Comparison of ENCODE assay signal across 14 cellular contexts in the genomic region with DNA sequence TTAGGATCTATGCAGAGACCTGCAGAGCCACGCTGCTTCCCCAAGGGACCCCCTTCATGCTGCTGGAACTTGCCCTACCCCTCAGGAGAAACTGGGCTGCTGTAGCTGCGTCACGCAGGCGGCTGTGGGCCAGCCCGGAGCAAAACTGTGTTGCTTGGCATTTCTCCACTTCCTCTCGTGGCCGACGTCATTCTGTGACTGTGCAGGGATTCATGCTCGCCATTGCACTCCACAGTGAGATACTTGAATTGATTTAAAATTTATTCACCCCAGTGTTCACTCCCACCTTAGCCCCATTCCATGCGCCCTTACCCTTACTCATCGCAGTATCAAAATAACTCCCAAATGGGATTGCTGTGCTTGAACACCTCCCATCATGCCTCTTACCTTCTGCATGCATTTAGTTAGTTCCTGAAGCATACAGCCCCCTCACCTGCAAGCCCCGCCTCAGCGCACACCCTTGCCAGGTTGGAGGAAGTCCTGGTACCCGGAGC. TPM values are rescaled to one million over a fixed set of nuclear protein-coding genes. Genes with fewer than 3 reads are reported as not detected.
DNase-seq lines count a peak whose midpoint lies in the region; ATAC-seq and TF ChIP-seq lines count a peak whose summit lies in the region.
"Had no signal": no experiment of that assay in that cellular context is flagged by ENCODE, and none has a peak within 500 bp of the region (broad histone marks: within the 10 kb centered on the region; RNA-seq: fewer than 3 reads in every experiment).

No MANE protein-coding gene starts in this region.

- no TSS peak for BruUV-seq in MCF 10A (replicated peaks; lab: Mats Ljungman, UMichigan)

- H3K9me3 ChIP-seq in breast epithelium (no peaks in the 10 kb centered on the region), aorta (ENCODE audit: control insufficient read depth, low read length) (no peaks in the 10 kb centered on the region)
- H3K9me3 ChIP-seq in naive thymus-derived CD4-positive, alpha-beta T cell (ENCODE audit: control insufficient read depth in 2 of 3, low read length in 3 of 3), result peaks cover 0 to 10% (median 0%) of the 10 kb centered on the region in 3 experiments
- H3K9me3 ChIP-seq: A549 had no signal

- H3K36me3 ChIP-seq in breast epithelium, result no peaks in the 10 kb centered on the region
- H3K36me3 ChIP-seq in naive thymus-derived CD4-positive, alpha-beta T cell (ENCODE audit: control insufficient read depth in 2 of 3, insufficient read depth in 3 of 3, low read length in 3 of 3), result no peaks in the 10 kb centered on the region
- H3K36me3 ChIP-seq in aorta (ENCODE audit: control insufficient read depth in 1 of 2, insufficient read depth in 2 of 2, low read length in 1 of 2), result no peaks in the 10 kb centered on the region

- TF ChIP-seq CTCF in breast epithelium (IDR thresholded peaks at IDR 0.05), result no peak
- no peak for TF ChIP-seq CTCF in MCF 10A (IDR thresholded peaks at IDR 0.05; ENCODE audit: unreplicated experiment)

- no peak for TF ChIP-seq POLR2A in breast epithelium (IDR thresholded peaks at IDR 0.05)

- POLR2A ChIA-PET in MCF 10A (lab: Yijun Ruan, JAX), result interaction anchor here (1.2 kb wide), 1 partner anchor 113 kb away, joined by 4 read pairs; no protein-coding TSS in a partner anchor
- POLR2A ChIA-PET in naive thymus-derived CD4-positive, alpha-beta T cell (lab: Charles Lee), result no interaction called here

- peaks cover 20% of the 10 kb centered on the region for H3K4me1 Mint-ChIP-seq in MCF 10A (ENCODE audit: insufficient read depth, unreplicated experiment)
- peaks cover 8 to 30% (median 12%) of the 10 kb centered on the region in 7 donors for H3K4me1 Mint-ChIP-seq in naive thymus-derived CD4-positive, alpha-beta T cell
- peaks cover 18% of the 10 kb centered on the region for H3K4me1 Mint-ChIP-seq in stimulated activated memory B cell treated with anti-CD40 and anti-IgM and Interleukin-4, amounts not matched to agents 10 μg/mL and 1 μg/mL and 100 μg/mL, for 72 hours

- intact Hi-C loops in breast epithelium (cut with DNase I; ENCODE audit: low total_unique reads), result no loop called here
- intact Hi-C loops in MCF 10A (cut with micrococcal nuclease), result no loop called here
- intact Hi-C loops in naive thymus-derived CD4-positive, alpha-beta T cell (cut with micrococcal nuclease), result loop anchor here in 1 of 2 donors (10.0 kb wide), 1 partner anchor 453 kb away; a partner anchor contains a TSS
- intact Hi-C loops in aorta (cut with DNase I), result loop anchor here in 1 of 2 donors (5.0 kb wide), 1 partner anchor 100 kb away; a partner anchor contains a TSS

- CTCF ChIA-PET in MCF 10A (lab: Yijun Ruan, JAX), result interaction anchor here (2.6 kb wide), 1 partner anchor 115 kb away, joined by 14 read pairs; no protein-coding TSS in a partner anchor
- CTCF ChIA-PET in naive thymus-derived CD4-positive, alpha-beta T cell (lab: Charles Lee), result no interaction called here

- H3K9me3 Mint-ChIP-seq in MCF 10A (ENCODE audit: unreplicated experiment), result no peaks in the 10 kb centered on the region
- peaks cover 2 to 46% (median 15%) of the 10 kb centered on the region in 11 donors for H3K9me3 Mint-ChIP-seq in naive thymus-derived CD4-positive, alpha-beta T cell
- no peaks in the 10 kb centered on the region for H3K9me3 Mint-ChIP-seq in stimulated activated memory B cell treated with anti-CD40 and anti-IgM and Interleukin-4, amounts not matched to agents 10 μg/mL and 1 μg/mL and 100 μg/mL, for 72 hours

- peak overlapping the region; percentile 19 to 46 for H3K27ac ChIP-seq in breast epithelium
- no peak overlapping the region for H3K27ac ChIP-seq in naive thymus-derived CD4-positive, alpha-beta T cell (ENCODE audit: low read depth, low read length)
- peak overlapping the region in 1 of 2 donors; percentile 94 for H3K27ac ChIP-seq in aorta (ENCODE audit: low read depth in 1 of 2, low read length in 2 of 2)

- H3K4me1 ChIP-seq in breast epithelium, result no peaks in the 10 kb centered on the region
- peaks cover 8 to 11% of the 10 kb centered on the region in 2 donors for H3K4me1 ChIP-seq in naive thymus-derived CD4-positive, alpha-beta T cell (ENCODE audit: control insufficient read depth in 2 of 2, insufficient read depth in 2 of 2, low read length in 2 of 2)
- H3K4me1 ChIP-seq in aorta (ENCODE audit: control insufficient read depth in 1 of 2, insufficient read depth in 2 of 2, low read length in 2 of 2), result no peaks in the 10 kb centered on the region

- DNase-seq in breast epithelium (ENCODE audit: low spot score in 2 of 2) (no peak), MCF 10A (ENCODE audit: unreplicated experiment) (no peak), aorta (peak; percentile 89 to 94), NCI-H2081 treated with DMSO at 0.1 percent for 48 hours (lab: John Stamatoyannopoulos, UW) (no peak)
- no peak for DNase-seq in naive thymus-derived CD4-positive, alpha-beta T cell
- DNase-seq: activated CD8-positive, alpha-beta memory T cell treated with anti-CD3 and anti-CD28 coated beads, Interleukin-2, amount 10 ng/mL, durations not matched to agents 7 days and 5 days; DMS79 treated with DMSO at 0.1 percent for 48 hours; stimulated activated CD4-positive, alpha-beta T cell treated with anti-CD3 and anti-CD28 coated beads, Interleukin-1b, Interleukin-23, amount 100 ng/mL, for 48 hours; stimulated activated naive CD8-positive, alpha-beta T cell treated with anti-CD3 and anti-CD28 coated beads, Interleukin-15, Interleukin-2, amounts not matched to agents 100 U/mL and 50 U/mL, for 24 hours had no signal

- H3K36me3 Mint-ChIP-seq in MCF 10A (ENCODE audit: insufficient read depth, unreplicated experiment), result peaks cover 7% of the 10 kb centered on the region
- H3K36me3 Mint-ChIP-seq in naive thymus-derived CD4-positive, alpha-beta T cell, result peaks cover 7 to 28% (median 15%) of the 10 kb centered on the region in 5 donors
- H3K36me3 Mint-ChIP-seq in stimulated activated memory B cell treated with anti-CD40 and anti-IgM and Interleukin-4, amounts not matched to agents 10 μg/mL and 1 μg/mL and 100 μg/mL, for 72 hours, result peaks cover 17% of the 10 kb centered on the region

- 21 to 22% methylated on average over 14 of the region's 14 CpGs for WGBS in aorta, 2 donors

- H3K27ac Mint-ChIP-seq in MCF 10A (ENCODE audit: low read depth, unreplicated experiment), result no peak overlapping the region
- peak overlapping the region in 1 of 9 donors; percentile 63 for H3K27ac Mint-ChIP-seq in naive thymus-derived CD4-positive, alpha-beta T cell
- no peak overlapping the region for H3K27ac Mint-ChIP-seq in stimulated activated memory B cell treated with anti-CD40 and anti-IgM and Interleukin-4, amounts not matched to agents 10 μg/mL and 1 μg/mL and 100 μg/mL, for 72 hours
- H3K27ac Mint-ChIP-seq: activated CD8-positive, alpha-beta memory T cell treated with anti-CD3 and anti-CD28 coated beads, Interleukin-2, amount 10 ng/mL, durations not matched to agents 7 days and 5 days had no signal

- H3K4me3 ChIP-seq in breast epithelium (no peak overlapping the region), aorta (ENCODE audit: low read length in 2 of 2) (no peak overlapping the region)
- no peak overlapping the region for H3K4me3 ChIP-seq in naive thymus-derived CD4-positive, alpha-beta T cell (ENCODE audit: low read length)
- H3K4me3 ChIP-seq: A549 had no signal

- ATAC-seq in esophagus mucosa, result peak; percentile 22
- ATAC-seq in naive thymus-derived CD4-positive, alpha-beta T cell, result peak; percentile 31
- peak; percentile 63 for ATAC-seq in aorta (ENCODE audit: low FRiP score)
- ATAC-seq in stimulated activated memory B cell treated with anti-CD40 and anti-IgM and Interleukin-4, amounts not matched to agents 10 μg/mL and 1 μg/mL and 100 μg/mL, for 72 hours, result no peak
- ATAC-seq in HG02885 (IDR thresholded peaks at IDR 0.05; ENCODE audit: poor library complexity, unreplicated experiment), result no peak
- ATAC-seq: A549; activated CD8-positive, alpha-beta memory T cell treated with anti-CD3 and anti-CD28 coated beads, Interleukin-2, amount 10 ng/mL, durations not matched to agents 7 days and 5 days; Panc1 had no signal

- H3K27me3 Mint-ChIP-seq in MCF 10A (ENCODE audit: insufficient read depth, unreplicated experiment), result no peaks in the 10 kb centered on the region
- no peaks in the 10 kb centered on the region for H3K27me3 Mint-ChIP-seq in naive thymus-derived CD4-positive, alpha-beta T cell
- no peaks in the 10 kb centered on the region for H3K27me3 Mint-ChIP-seq in stimulated activated memory B cell treated with anti-CD40 and anti-IgM and Interleukin-4, amounts not matched to agents 10 μg/mL and 1 μg/mL and 100 μg/mL, for 72 hours
- H3K27me3 Mint-ChIP-seq: activated CD8-positive, alpha-beta memory T cell treated with anti-CD3 and anti-CD28 coated beads, Interleukin-2, amount 10 ng/mL, durations not matched to agents 7 days and 5 days had no signal

- no peaks in the 10 kb centered on the region for H3K27me3 ChIP-seq in breast epithelium
- no peaks in the 10 kb centered on the region for H3K27me3 ChIP-seq in naive thymus-derived CD4-positive, alpha-beta T cell (ENCODE audit: control insufficient read depth in 2 of 2, insufficient read depth in 2 of 2, low read length in 2 of 2)
- H3K27me3 ChIP-seq in aorta (ENCODE audit: control insufficient read depth in 1 of 2, insufficient read depth in 2 of 2, low read length in 1 of 2), result no peaks in the 10 kb centered on the region

- no peak overlapping the region for H3K4me3 Mint-ChIP-seq in MCF 10A (ENCODE audit: unreplicated experiment)
- H3K4me3 Mint-ChIP-seq in naive thymus-derived CD4-positive, alpha-beta T cell, result no peak overlapping the region
- H3K4me3 Mint-ChIP-seq in stimulated activated memory B cell treated with anti-CD40 and anti-IgM and Interleukin-4, amounts not matched to agents 10 μg/mL and 1 μg/mL and 100 μg/mL, for 72 hours, result no peak overlapping the region
- H3K4me3 Mint-ChIP-seq: activated CD8-positive, alpha-beta memory T cell treated with anti-CD3 and anti-CD28 coated beads, Interleukin-2, amount 10 ng/mL, durations not matched to agents 7 days and 5 days had no signal

RNA-seq across cellular contexts. Expression of a gene that starts 45.7 kb away (rescaled TPM):
- total RNA-seq in breast epithelium (10 to 100 TPM in 1 of 3 donors, 1 to 10 TPM in 2; 9.4 to 12.8 (median 9.6) TPM), MCF 10A (2022) (8.3 and 13.2 TPM in 2 replicates), esophagus mucosa (7.9 TPM), aorta (10 to 100 TPM; 12.1 to 31.5 TPM)
- total RNA-seq in naive thymus-derived CD4-positive, alpha-beta T cell, result 1 to 10 TPM in 4 of 5 experiments, under 1 TPM in 1; 0.86 to 2.6 (median 1.4) TPM
- under 1 TPM; 0.33 to 0.37 TPM for polyA plus RNA-seq in naive thymus-derived CD4-positive, alpha-beta T cell
- 10 to 100 TPM in 1 of 2 donors, 1 to 10 TPM in 1; 7.0 to 10.9 TPM for polyA plus RNA-seq in aorta

Comparison
In these comparisons a context has a peak if more than half of its experiments do, and no peak if none do; other contexts are left out.
1. DNase-seq: peak in aorta (2 of 2); none in breast epithelium (0 of 2), MCF 10A (single experiment), naive thymus-derived CD4-positive, alpha-beta T cell (0 of 9) and NCI-H2081 treated with DMSO at 0.1 percent for 48 hours (single experiment).
2. ATAC-seq: peak in esophagus mucosa (single experiment), naive thymus-derived CD4-positive, alpha-beta T cell (single experiment) and aorta (single experiment); none in stimulated activated memory B cell treated with anti-CD40 and anti-IgM and Interleukin-4, amounts not matched to agents 10 μg/mL and 1 μg/mL and 100 μg/mL, for 72 hours (single experiment) and HG02885 (single experiment).